In genomic region chr19:1873524-1874473, GRCh38 we compare ENCODE assay signal across 8 cellular contexts. TPM values are rescaled to one million over a fixed set of nuclear protein-coding genes. Genes with fewer than 3 reads are reported as not detected.
DNase-seq lines count a peak whose midpoint lies in the region.

No MANE protein-coding gene starts in this region.

- H3K27me3 Mint-ChIP-seq in activated naive CD8-positive, alpha-beta T cell = no peaks in the 10 kb centered on the region
- H3K27me3 Mint-ChIP-seq in immature natural killer cell (ENCODE audit: low read depth in 3 of 3) = peaks cover 20 to 27% (median 25%) of the 10 kb centered on the region in 3 donors

- H3K9me3 Mint-ChIP-seq in activated naive CD8-positive, alpha-beta T cell (ENCODE audit: low read depth) = no peaks in the 10 kb centered on the region
- no peaks in the 10 kb centered on the region for H3K9me3 Mint-ChIP-seq in immature natural killer cell

- no peaks in the 10 kb centered on the region for H3K36me3 Mint-ChIP-seq in activated naive CD8-positive, alpha-beta T cell
- H3K36me3 Mint-ChIP-seq in immature natural killer cell = peaks cover 0 to 2% (median 0%) of the 10 kb centered on the region in 3 donors

- peak overlapping the region; percentile 73 for H3K27ac ChIP-seq in temporal lobe (ENCODE audit: low read depth, low read length)

- H3K4me1 Mint-ChIP-seq in activated naive CD8-positive, alpha-beta T cell (ENCODE audit: low read depth) = peaks cover 24% of the 10 kb centered on the region
- peaks cover 28 to 40% of the 10 kb centered on the region in 2 donors for H3K4me1 Mint-ChIP-seq in immature natural killer cell

- peak; percentile 50 to 57 for DNase-seq in SHP77 (lab: John Stamatoyannopoulos, UW)
- no peak for DNase-seq in SHP77 treated with DMSO at 0.1 percent for 48 hours (lab: John Stamatoyannopoulos, UW)
- DNase-seq in immature natural killer cell = no peak
- DNase-seq in NCI-H2171 (lab: John Stamatoyannopoulos, UW) = no peak
- DNase-seq in SKM-1 (lab: John Stamatoyannopoulos, UW; ENCODE audit: unreplicated experiment) = no peak
- no peak for DNase-seq in stimulated activated CD4-positive, alpha-beta T cell treated with anti-CD3 and anti-CD28 coated beads, Interleukin-4, amount 100 ng/mL, for 24 hours

- H3K4me3 Mint-ChIP-seq in activated naive CD8-positive, alpha-beta T cell = peak overlapping the region; percentile 95
- H3K4me3 Mint-ChIP-seq in immature natural killer cell = peak overlapping the region; percentile 93 to 97 (median 96)

- H3K27ac Mint-ChIP-seq in activated naive CD8-positive, alpha-beta T cell = peak overlapping the region; percentile 94
- H3K27ac Mint-ChIP-seq in immature natural killer cell = peak overlapping the region; percentile 97 to 100 (median 98)

RNA-seq across cellular contexts. Expression of gene KLF16, which starts 10.4 kb away (rescaled TPM):
- polyA plus RNA-seq in immature natural killer cell = under 1 TPM; 0.12 to 0.55 (median 0.49) TPM
- 3.4 TPM for total RNA-seq in temporal lobe

RNA-seq across cellular contexts. Expression of gene ABHD17A, which starts 11.5 kb away (rescaled TPM):
- polyA plus RNA-seq in immature natural killer cell = 100 to 1,000 TPM; 652 to 783 (median 741) TPM
- total RNA-seq in temporal lobe = 22.6 TPM

RNA-seq across cellular contexts. Expression of gene REXO1, which starts 25.5 kb away (rescaled TPM):
- 10 to 100 TPM in 1 of 3 donors, 1 to 10 TPM in 1, under 1 TPM in 1; 0.63 to 13.0 (median 4.5) TPM for polyA plus RNA-seq in immature natural killer cell
- total RNA-seq in temporal lobe = 9.6 TPM

RNA-seq across cellular contexts. Expression of gene ADAT3, which starts 31.4 kb away (rescaled TPM):
- polyA plus RNA-seq in immature natural killer cell = 10 to 100 TPM in 1 of 3 donors, 1 to 10 TPM in 2; 2.1 to 10.0 (median 4.3) TPM
- 0.74 TPM for total RNA-seq in temporal lobe

RNA-seq across cellular contexts. Expression of gene SCAMP4, which starts 31.4 kb away (rescaled TPM):
- 10 to 100 TPM in 2 of 3 donors, 1 to 10 TPM in 1; 7.6 to 31.9 (median 22.6) TPM for polyA plus RNA-seq in immature natural killer cell
- total RNA-seq in temporal lobe = 22.1 TPM

Comparison
In these comparisons a context has a peak if more than half of its experiments do, and no peak if none do; other contexts are left out.
1. DNase-seq: peak in SHP77 (2 of 2); none in SHP77 treated with DMSO at 0.1 percent for 48 hours (single experiment), immature natural killer cell (0 of 3), NCI-H2171 (single experiment), SKM-1 (single experiment) and stimulated activated CD4-positive, alpha-beta T cell treated with anti-CD3 and anti-CD28 coated beads, Interleukin-4, amount 100 ng/mL, for 24 hours (single experiment).